1 cellular context compared by ENCODE assay signal in the genomic region with DNA sequence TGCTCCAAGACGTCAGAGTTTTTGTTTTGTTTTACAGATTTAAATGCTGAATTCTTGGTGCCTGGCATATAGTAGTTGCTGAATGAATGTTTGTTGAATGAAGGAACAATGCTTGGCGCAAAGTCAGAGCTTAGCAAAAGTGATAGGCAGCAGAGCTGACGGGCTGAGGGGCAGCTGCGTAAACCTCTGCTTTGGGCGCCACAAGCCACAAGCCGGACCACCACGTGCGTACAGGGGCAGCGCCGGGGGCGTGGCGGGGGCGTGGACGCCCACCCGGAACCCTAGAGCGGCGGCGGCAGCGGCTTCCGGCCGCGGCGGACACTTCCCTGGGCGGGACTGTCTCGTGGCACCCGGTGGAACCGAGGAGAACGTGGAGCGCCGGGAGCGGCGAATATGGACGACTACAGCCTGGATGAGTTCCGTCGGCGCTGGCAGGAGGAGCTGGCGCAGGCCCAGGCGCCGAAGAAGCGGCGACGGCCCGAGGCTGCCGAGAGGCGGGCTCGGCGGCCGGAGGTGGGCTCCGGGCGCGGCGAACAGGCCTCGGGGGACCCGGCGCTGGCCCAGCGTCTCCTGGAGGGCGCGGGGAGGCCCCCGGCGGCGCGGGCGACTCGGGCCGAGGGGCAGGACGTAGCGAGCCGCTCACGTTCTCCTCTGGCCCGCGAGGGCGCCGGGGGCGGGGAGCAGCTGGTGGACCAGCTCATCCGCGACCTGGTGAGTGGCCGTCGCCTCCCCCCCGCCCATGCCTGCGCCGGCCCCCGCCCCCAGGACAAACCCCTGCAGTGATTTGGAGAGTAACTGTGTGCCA.
A peak's percentile ranks its signal among the peaks of the same experiment; 100 is the strongest.
TF ChIP-seq lines count a peak whose summit lies in the region.

A gene with protein sequence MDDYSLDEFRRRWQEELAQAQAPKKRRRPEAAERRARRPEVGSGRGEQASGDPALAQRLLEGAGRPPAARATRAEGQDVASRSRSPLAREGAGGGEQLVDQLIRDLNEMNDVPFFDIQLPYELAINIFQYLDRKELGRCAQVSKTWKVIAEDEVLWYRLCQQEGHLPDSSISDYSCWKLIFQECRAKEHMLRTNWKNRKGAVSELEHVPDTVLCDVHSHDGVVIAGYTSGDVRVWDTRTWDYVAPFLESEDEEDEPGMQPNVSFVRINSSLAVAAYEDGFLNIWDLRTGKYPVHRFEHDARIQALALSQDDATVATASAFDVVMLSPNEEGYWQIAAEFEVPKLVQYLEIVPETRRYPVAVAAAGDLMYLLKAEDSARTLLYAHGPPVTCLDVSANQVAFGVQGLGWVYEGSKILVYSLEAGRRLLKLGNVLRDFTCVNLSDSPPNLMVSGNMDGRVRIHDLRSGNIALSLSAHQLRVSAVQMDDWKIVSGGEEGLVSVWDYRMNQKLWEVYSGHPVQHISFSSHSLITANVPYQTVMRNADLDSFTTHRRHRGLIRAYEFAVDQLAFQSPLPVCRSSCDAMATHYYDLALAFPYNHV (plus strand): TSS at position 306 of the 805 bp plus-strand sequence. CDS start 88 bp downstream, at position 394.

TF ChIP-seq in HepG2, 621 proteins besides CTCF, POLR2A, EP300 and RAD21 (continued from another document and continues in another):
- TF ChIP-seq, protein P1, sequence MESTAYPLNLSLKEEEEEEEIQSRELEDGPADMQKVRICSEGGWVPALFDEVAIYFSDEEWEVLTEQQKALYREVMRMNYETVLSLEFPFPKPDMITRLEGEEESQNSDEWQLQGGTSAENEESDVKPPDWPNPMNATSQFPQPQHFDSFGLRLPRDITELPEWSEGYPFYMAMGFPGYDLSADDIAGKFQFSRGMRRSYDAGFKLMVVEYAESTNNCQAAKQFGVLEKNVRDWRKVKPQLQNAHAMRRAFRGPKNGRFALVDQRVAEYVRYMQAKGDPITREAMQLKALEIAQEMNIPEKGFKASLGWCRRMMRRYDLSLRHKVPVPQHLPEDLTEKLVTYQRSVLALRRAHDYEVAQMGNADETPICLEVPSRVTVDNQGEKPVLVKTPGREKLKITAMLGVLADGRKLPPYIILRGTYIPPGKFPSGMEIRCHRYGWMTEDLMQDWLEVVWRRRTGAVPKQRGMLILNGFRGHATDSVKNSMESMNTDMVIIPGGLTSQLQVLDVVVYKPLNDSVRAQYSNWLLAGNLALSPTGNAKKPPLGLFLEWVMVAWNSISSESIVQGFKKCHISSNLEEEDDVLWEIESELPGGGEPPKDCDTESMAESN (CRISPR knock-in tag; conservative IDR thresholded peaks at IDR 0.05) = 0 out of 2 replicates have a peak, but pooled peaks have one; percentile 67
- TF ChIP-seq LCORL (IDR thresholded peaks at IDR 0.05) (no peak), LCORL (CRISPR knock-in tag; IDR thresholded peaks at IDR 0.05) (peak; percentile 60), HDAC1 (CRISPR knock-in tag; IDR thresholded peaks at IDR 0.05) (peak; percentile 98), SAFB2 (CRISPR knock-in tag; IDR thresholded peaks at IDR 0.05; ENCODE audit: borderline replicate concordance, low read depth) (peak; percentile 81; the same call in 1 of the 2 replicates), ZSCAN31 (CRISPR knock-in tag; IDR thresholded peaks at IDR 0.05; ENCODE audit: low read depth) (peak; percentile 93), KLF13 (CRISPR knock-in tag; IDR thresholded peaks at IDR 0.05) (peak; percentile 98), MYNN (CRISPR knock-in tag; IDR thresholded peaks at IDR 0.05; ENCODE audit: low read depth) (no peak), CBX5 (CRISPR knock-in tag; IDR thresholded peaks at IDR 0.05; ENCODE audit: borderline replicate concordance) (peak; percentile 86), ZMYM2 (CRISPR knock-in tag; IDR thresholded peaks at IDR 0.05) (peak; percentile 57; the same call in 1 of the 2 replicates), KDM4B (CRISPR knock-in tag; IDR thresholded peaks at IDR 0.05) (peak; percentile 71; the same call in 1 of the 2 replicates), ZC3H13 (CRISPR knock-in tag; IDR thresholded peaks at IDR 0.05) (no peak), ERF (CRISPR knock-in tag; IDR thresholded peaks at IDR 0.05) (peak; percentile 73), JUND (CRISPR knock-in tag; IDR thresholded peaks at IDR 0.05) (peak; percentile 31; the same call in 1 of the 2 replicates), PRPF4 (IDR thresholded peaks at IDR 0.05; ENCODE audit: low read depth, low read length, poor library complexity, severe bottlenecking) (no peak), ZMAT3 (CRISPR knock-in tag; conservative IDR thresholded peaks at IDR 0.05) (peak; percentile 81; the same call in 1 of the 2 replicates), ZNF496 (CRISPR knock-in tag; IDR thresholded peaks at IDR 0.05; ENCODE audit: insufficient replicate concordance) (no peak), NR2F1 (CRISPR knock-in tag; IDR thresholded peaks at IDR 0.05) (no peak), ZKSCAN1 (IDR thresholded peaks at IDR 0.05; ENCODE audit: low read length) (no peak), ETV6 (CRISPR knock-in tag; conservative IDR thresholded peaks at IDR 0.05) (peak; percentile 82), ZNF709 (CRISPR knock-in tag; IDR thresholded peaks at IDR 0.05) (no peak), MAFG (CRISPR knock-in tag; IDR thresholded peaks at IDR 0.05) (no peak), JUNB (CRISPR knock-in tag; IDR thresholded peaks at IDR 0.05; ENCODE audit: borderline replicate concordance) (0 out of 2 replicates have a peak, but pooled peaks have one; percentile 22), NONO (IDR thresholded peaks at IDR 0.05) (no peak), NONO (CRISPR knock-in tag; conservative IDR thresholded peaks at IDR 0.05) (peak; percentile 91), SIN3A (IDR thresholded peaks at IDR 0.05; ENCODE audit: borderline replicate concordance, low read depth, low read length) (peak; percentile 97), ZNF253 (CRISPR knock-in tag; IDR thresholded peaks at IDR 0.05; ENCODE audit: borderline replicate concordance) (no peak), ZNF292 (CRISPR knock-in tag; IDR thresholded peaks at IDR 0.05; ENCODE audit: borderline replicate concordance, low read depth) (no peak), ISL2 (CRISPR knock-in tag; IDR thresholded peaks at IDR 0.05) (peak; percentile 49), ZNF660 (CRISPR knock-in tag; IDR thresholded peaks at IDR 0.05; ENCODE audit: borderline replicate concordance, low read depth) (no peak), ZNF563 (CRISPR knock-in tag; IDR thresholded peaks at IDR 0.05) (peak; percentile 90), KLF16 (CRISPR knock-in tag; IDR thresholded peaks at IDR 0.05) (peak; percentile 62 to 97; a peak in 2 of 4 replicates), HNRNPLL (IDR thresholded peaks at IDR 0.05; ENCODE audit: low read depth, low read length, poor library complexity, severe bottlenecking) (peak; percentile 85), NFYC (CRISPR knock-in tag; IDR thresholded peaks at IDR 0.05) (peak; percentile 42; the same call in 1 of the 2 replicates), SALL1 (CRISPR knock-in tag; IDR thresholded peaks at IDR 0.05) (peak; percentile 93), HOXA9 (CRISPR knock-in tag; IDR thresholded peaks at IDR 0.05; ENCODE audit: borderline replicate concordance) (no peak), SP1 (IDR thresholded peaks at IDR 0.05) (no peak), SP1 (CRISPR knock-in tag; IDR thresholded peaks at IDR 0.05) (peak; percentile 96), SP140L (CRISPR knock-in tag; IDR thresholded peaks at IDR 0.05; ENCODE audit: borderline replicate concordance) (0 out of 2 replicates have a peak, but pooled peaks have one; percentile 36), ZNF138 (CRISPR knock-in tag; IDR thresholded peaks at IDR 0.05; ENCODE audit: low read depth) (peak; percentile 53; the same call in 1 of the 2 replicates), RXRB (CRISPR knock-in tag; IDR thresholded peaks at IDR 0.05; ENCODE audit: borderline replicate concordance) (peak; percentile 36; the same call in 1 of the 2 replicates), ZFP41 (CRISPR knock-in tag; IDR thresholded peaks at IDR 0.05; ENCODE audit: borderline replicate concordance) (peak; percentile 63; the same call in 1 of the 2 replicates), ZSCAN12 (CRISPR knock-in tag; IDR thresholded peaks at IDR 0.05) (no peak), ZBTB21 (CRISPR knock-in tag; IDR thresholded peaks at IDR 0.05) (no peak), ZNF589 (CRISPR knock-in tag; conservative IDR thresholded peaks at IDR 0.05) (peak; percentile 75; the same call in 1 of the 2 replicates)
- TF ChIP-seq, protein P2, sequence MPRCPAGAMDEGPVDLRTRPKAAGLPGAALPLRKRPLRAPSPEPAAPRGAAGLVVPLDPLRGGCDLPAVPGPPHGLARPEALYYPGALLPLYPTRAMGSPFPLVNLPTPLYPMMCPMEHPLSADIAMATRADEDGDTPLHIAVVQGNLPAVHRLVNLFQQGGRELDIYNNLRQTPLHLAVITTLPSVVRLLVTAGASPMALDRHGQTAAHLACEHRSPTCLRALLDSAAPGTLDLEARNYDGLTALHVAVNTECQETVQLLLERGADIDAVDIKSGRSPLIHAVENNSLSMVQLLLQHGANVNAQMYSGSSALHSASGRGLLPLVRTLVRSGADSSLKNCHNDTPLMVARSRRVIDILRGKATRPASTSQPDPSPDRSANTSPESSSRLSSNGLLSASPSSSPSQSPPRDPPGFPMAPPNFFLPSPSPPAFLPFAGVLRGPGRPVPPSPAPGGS (CRISPR knock-in tag; IDR thresholded peaks at IDR 0.05) = peak; percentile 78
- TF ChIP-seq, protein P3, sequence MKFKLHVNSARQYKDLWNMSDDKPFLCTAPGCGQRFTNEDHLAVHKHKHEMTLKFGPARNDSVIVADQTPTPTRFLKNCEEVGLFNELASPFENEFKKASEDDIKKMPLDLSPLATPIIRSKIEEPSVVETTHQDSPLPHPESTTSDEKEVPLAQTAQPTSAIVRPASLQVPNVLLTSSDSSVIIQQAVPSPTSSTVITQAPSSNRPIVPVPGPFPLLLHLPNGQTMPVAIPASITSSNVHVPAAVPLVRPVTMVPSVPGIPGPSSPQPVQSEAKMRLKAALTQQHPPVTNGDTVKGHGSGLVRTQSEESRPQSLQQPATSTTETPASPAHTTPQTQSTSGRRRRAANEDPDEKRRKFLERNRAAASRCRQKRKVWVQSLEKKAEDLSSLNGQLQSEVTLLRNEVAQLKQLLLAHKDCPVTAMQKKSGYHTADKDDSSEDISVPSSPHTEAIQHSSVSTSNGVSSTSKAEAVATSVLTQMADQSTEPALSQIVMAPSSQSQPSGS (CRISPR knock-in tag; IDR thresholded peaks at IDR 0.05) = peak; percentile 38; the same call in 1 of the 2 replicates
- TF ChIP-seq, protein P4, sequence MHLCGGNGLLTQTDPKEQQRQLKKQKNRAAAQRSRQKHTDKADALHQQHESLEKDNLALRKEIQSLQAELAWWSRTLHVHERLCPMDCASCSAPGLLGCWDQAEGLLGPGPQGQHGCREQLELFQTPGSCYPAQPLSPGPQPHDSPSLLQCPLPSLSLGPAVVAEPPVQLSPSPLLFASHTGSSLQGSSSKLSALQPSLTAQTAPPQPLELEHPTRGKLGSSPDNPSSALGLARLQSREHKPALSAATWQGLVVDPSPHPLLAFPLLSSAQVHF (CRISPR knock-in tag; IDR thresholded peaks at IDR 0.05) = peak; percentile 85
- TF ChIP-seq, protein P5, sequence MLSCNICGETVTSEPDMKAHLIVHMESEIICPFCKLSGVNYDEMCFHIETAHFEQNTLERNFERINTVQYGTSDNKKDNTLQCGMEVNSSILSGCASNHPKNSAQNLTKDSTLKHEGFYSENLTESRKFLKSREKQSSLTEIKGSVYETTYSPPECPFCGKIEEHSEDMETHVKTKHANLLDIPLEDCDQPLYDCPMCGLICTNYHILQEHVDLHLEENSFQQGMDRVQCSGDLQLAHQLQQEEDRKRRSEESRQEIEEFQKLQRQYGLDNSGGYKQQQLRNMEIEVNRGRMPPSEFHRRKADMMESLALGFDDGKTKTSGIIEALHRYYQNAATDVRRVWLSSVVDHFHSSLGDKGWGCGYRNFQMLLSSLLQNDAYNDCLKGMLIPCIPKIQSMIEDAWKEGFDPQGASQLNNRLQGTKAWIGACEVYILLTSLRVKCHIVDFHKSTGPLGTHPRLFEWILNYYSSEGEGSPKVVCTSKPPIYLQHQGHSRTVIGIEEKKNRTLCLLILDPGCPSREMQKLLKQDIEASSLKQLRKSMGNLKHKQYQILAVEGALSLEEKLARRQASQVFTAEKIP (CRISPR knock-in tag; IDR thresholded peaks at IDR 0.05; ENCODE audit: borderline replicate concordance) = no peak
- TF ChIP-seq, protein P6, sequence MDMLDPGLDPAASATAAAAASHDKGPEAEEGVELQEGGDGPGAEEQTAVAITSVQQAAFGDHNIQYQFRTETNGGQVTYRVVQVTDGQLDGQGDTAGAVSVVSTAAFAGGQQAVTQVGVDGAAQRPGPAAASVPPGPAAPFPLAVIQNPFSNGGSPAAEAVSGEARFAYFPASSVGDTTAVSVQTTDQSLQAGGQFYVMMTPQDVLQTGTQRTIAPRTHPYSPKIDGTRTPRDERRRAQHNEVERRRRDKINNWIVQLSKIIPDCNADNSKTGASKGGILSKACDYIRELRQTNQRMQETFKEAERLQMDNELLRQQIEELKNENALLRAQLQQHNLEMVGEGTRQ (IDR thresholded peaks at IDR 0.05; ENCODE audit: low read depth, low read length) = no peak
- TF ChIP-seq, protein P6 (CRISPR knock-in tag; IDR thresholded peaks at IDR 0.05; ENCODE audit: borderline replicate concordance) = peak; percentile 58
- TF ChIP-seq, protein P7, sequence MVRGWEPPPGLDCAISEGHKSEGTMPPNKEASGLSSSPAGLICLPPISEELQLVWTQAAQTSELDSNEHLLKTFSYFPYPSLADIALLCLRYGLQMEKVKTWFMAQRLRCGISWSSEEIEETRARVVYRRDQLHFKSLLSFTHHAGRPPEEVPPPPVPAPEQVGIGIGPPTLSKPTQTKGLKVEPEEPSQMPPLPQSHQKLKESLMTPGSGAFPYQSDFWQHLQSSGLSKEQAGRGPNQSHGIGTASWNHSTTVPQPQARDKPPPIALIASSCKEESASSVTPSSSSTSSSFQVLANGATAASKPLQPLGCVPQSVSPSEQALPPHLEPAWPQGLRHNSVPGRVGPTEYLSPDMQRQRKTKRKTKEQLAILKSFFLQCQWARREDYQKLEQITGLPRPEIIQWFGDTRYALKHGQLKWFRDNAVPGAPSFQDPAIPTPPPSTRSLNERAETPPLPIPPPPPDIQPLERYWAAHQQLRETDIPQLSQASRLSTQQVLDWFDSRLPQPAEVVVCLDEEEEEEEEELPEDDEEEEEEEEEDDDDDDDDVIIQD (CRISPR knock-in tag; IDR thresholded peaks at IDR 0.05; ENCODE audit: low read depth) = no peak
